In genomic region chr9:133714606-133715294, GRCh38 we compare ENCODE assay signal across 11 cellular contexts. TPM values are rescaled to one million over a fixed set of nuclear protein-coding genes. Genes with fewer than 3 reads are reported as not detected.
DNase-seq lines count a peak whose midpoint lies in the region; FAIRE-seq and TF ChIP-seq lines count a peak whose summit lies in the region.
"Had no signal": no experiment of that assay in that cellular context is flagged by ENCODE, and none has a peak within 500 bp of the region (broad histone marks: within the 10 kb centered on the region; RNA-seq: fewer than 3 reads in every experiment).

No MANE protein-coding gene starts in this region.

- H3K27me3 ChIP-seq in BLaER1 (0 out of 2 replicates have a peak, but pooled peaks cover 3% of the 10 kb centered on the region), GM23248 (replicated peaks; ENCODE audit: insufficient read depth) (0 out of 2 replicates have a peak, but pooled peaks cover 3% of the 10 kb centered on the region)

- H3K9me3 ChIP-seq in BLaER1 (no peaks in the 10 kb centered on the region), GM23248 (ENCODE audit: low read depth) (no peaks in the 10 kb centered on the region)

- DNase-seq in RCC 7860 (ENCODE audit: low spot score) (peak; percentile 37), fibroblast of the conjunctiva (ENCODE audit: low read depth) (peak; percentile 35), neural crest cell (ENCODE audit: low read depth, low spot score) (no peak), substantia nigra (lab: John Stamatoyannopoulos, UW) (no peak), GDM1 (lab: John Stamatoyannopoulos, UW) (no peak), NCI-H446 (lab: John Stamatoyannopoulos, UW) (no peak), GM23248 (no peak)
- DNase-seq: C1 segment of cervical spinal cord, cerebellar nuclear complex, NCI-H187 treated with DMSO at 0.1 percent for 48 hours had no signal

- peaks cover 76% of the 10 kb centered on the region for H3K4me1 ChIP-seq in BLaER1
- no peaks in the 10 kb centered on the region for H3K4me1 ChIP-seq in GM23248 (ENCODE audit: insufficient read depth)

- H3K36me3 ChIP-seq in BLaER1 (no peaks in the 10 kb centered on the region), GM23248 (ENCODE audit: low read depth) (no peaks in the 10 kb centered on the region)

- H3K4me2 ChIP-seq in BLaER1, result peak overlapping the region; percentile 97
- no peak overlapping the region for H3K4me2 ChIP-seq in GM23248 (ENCODE audit: unreplicated experiment)

- H3K79me2 ChIP-seq in GM23248 (ENCODE audit: insufficient read depth), result no peaks in the 10 kb centered on the region

- H3K4me3 ChIP-seq in BLaER1 (0 out of 2 replicates have a peak overlapping the region, but pooled peaks have one; percentile 14), GM23248 (no peak overlapping the region)

- H2AFZ ChIP-seq in GM23248, result no peak overlapping the region

- H3K9me3 Mint-ChIP-seq in neural crest cell, result no peaks in the 10 kb centered on the region

- H3K4me1 Mint-ChIP-seq in neural crest cell, result peaks cover 16% of the 10 kb centered on the region

- WGBS in GM23248 (ENCODE audit: low coverage in 1 of 2, low lambda C conversion rate in 2 of 2, missing lambda C conversion rate in 2 of 2), 2 experiments, result 69 to 77% methylated on average over 15 of the region's 15 CpGs

- FAIRE-seq in RCC 7860 (lab: Jason Lieb, UNC), result no peak

- in situ Hi-C loops in GM23248 (cut with MboI), result no loop called here

- H3K4me3 Mint-ChIP-seq in neural crest cell, result no peak overlapping the region

- no peaks in the 10 kb centered on the region for H3F3A ChIP-seq in GM23248 (ENCODE audit: insufficient read depth)

- H3K27ac Mint-ChIP-seq in neural crest cell (ENCODE audit: unreplicated experiment), result peak overlapping the region; percentile 94

- H3K9ac ChIP-seq in BLaER1, result peak overlapping the region; percentile 57
- H3K9ac ChIP-seq in GM23248, result no peak overlapping the region

- H3K9me2 ChIP-seq in GM23248 (ENCODE audit: insufficient read depth), result no peaks in the 10 kb centered on the region

- H3K36me3 Mint-ChIP-seq in neural crest cell (ENCODE audit: low read depth), result no peaks in the 10 kb centered on the region

- peak overlapping the region; percentile 54 for H3K27ac ChIP-seq in BLaER1
- H3K27ac ChIP-seq in substantia nigra (ENCODE audit: low read depth, low read length, poor library complexity, severe bottlenecking), result no peak overlapping the region
- H3K27ac ChIP-seq in GM23248, result no peak overlapping the region

- H4K20me1 ChIP-seq in BLaER1, result no peaks in the 10 kb centered on the region; the same call in 1 of the 2 replicates
- no peaks in the 10 kb centered on the region for H4K20me1 ChIP-seq in GM23248 (ENCODE audit: insufficient read depth)

- H3K27me3 Mint-ChIP-seq in neural crest cell (ENCODE audit: low read depth), result no peaks in the 10 kb centered on the region

- TF ChIP-seq CTCF in neural crest cell (conservative IDR thresholded peaks at IDR 0.05), result no peak

RNA-seq across cellular contexts. Expression of gene SARDH, which starts 23.4 kb away (rescaled TPM):
- total RNA-seq in neural crest cell, result 4.5 and 4.6 TPM in 2 replicates
- 0.89 and 2.4 TPM in 2 replicates for total RNA-seq in GM23248 (2014; rRNA removed; shearing (Covaris generic))
- polyA plus RNA-seq in GM23248 (2016; fragmentation: Nextera tagmentation; extraction: Ambion mirVana), result 0.16 and 0.30 TPM in 2 replicates

Comparison
In these comparisons a context has a peak if more than half of its experiments do, and no peak if none do; other contexts are left out.
1. DNase-seq: peak in RCC 7860 (single experiment) and fibroblast of the conjunctiva (single experiment); none in neural crest cell (single experiment), substantia nigra (0 of 49), GDM1 (single experiment), NCI-H446 (0 of 2) and GM23248 (single experiment).